In the genomic region with DNA sequence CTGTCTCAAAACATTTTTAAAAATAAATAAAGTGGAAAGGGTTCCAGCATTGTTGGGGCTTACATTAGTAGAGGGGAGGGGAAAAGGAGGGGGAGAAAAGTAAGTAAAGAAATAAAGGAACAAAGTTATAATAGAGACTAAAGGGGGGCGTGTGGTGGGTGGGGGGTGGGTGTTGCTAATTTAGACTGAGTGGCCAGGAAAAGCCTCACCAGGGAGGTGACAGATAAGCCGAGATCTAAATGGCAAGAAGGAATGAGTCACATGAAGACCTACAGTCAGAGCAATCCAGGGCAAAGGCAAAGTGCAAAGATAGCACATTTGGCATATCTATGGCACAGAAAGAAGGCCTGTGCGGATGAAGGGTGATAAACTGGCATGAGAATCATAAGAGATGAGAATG, we compare ENCODE assay signal across 1 cellular context.
TF ChIP-seq lines count a peak whose summit lies in the region.

No MANE protein-coding gene starts in this region.

TF ChIP-seq in K562, 482 proteins besides CTCF, POLR2A, EP300 and RAD21 (continued from another document):
- TF ChIP-seq, protein P1, sequence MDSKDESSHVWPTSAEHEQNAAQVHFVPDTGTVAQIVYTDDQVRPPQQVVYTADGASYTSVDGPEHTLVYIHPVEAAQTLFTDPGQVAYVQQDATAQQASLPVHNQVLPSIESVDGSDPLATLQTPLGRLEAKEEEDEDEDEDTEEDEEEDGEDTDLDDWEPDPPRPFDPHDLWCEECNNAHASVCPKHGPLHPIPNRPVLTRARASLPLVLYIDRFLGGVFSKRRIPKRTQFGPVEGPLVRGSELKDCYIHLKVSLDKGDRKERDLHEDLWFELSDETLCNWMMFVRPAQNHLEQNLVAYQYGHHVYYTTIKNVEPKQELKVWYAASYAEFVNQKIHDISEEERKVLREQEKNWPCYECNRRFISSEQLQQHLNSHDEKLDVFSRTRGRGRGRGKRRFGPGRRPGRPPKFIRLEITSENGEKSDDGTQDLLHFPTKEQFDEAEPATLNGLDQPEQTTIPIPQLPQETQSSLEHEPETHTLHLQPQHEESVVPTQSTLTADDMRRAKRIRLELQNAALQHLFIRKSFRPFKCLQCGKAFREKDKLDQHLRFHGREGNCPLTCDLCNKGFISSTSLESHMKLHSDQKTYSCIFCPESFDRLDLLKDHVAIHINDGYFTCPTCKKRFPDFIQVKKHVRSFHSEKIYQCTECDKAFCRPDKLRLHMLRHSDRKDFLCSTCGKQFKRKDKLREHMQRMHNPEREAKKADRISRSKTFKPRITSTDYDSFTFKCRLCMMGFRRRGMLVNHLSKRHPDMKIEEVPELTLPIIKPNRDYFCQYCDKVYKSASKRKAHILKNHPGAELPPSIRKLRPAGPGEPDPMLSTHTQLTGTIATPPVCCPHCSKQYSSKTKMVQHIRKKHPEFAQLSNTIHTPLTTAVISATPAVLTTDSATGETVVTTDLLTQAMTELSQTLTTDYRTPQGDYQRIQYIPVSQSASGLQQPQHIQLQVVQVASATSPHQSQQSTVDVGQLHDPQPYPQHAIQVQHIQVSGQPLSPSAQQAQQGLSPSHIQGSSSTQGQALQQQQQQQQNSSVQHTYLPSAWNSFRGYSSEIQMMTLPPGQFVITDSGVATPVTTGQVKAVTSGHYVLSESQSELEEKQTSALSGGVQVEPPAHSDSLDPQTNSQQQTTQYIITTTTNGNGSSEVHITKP (IDR thresholded peaks at IDR 0.05; ENCODE audit: partially characterized antibody), result peak; percentile 68
- TF ChIP-seq EHMT2 (IDR thresholded peaks at IDR 0.05), result peak; percentile 32; the same call in 1 of the 2 replicates
- no peak for TF ChIP-seq GTF2A2 (tag; IDR thresholded peaks at IDR 0.05)
- TF ChIP-seq JUND (IDR thresholded peaks at IDR 0.05; ENCODE audit: borderline replicate concordance, low read depth, low read length), result peak; percentile 86
- peak; percentile 75; the same call in 1 of the 3 replicates for TF ChIP-seq JUND (tag; IDR thresholded peaks at IDR 0.05; ENCODE audit: borderline replicate concordance, low read depth, low read length)
- 0 out of 2 replicates have a peak, but pooled peaks have one; percentile 11 for TF ChIP-seq MTA2 (IDR thresholded peaks at IDR 0.05; ENCODE audit: low read depth)
- no peak for TF ChIP-seq ZNF197 (CRISPR knock-in tag; IDR thresholded peaks at IDR 0.05; ENCODE audit: low read depth)
